20 cellular contexts compared by ENCODE assay signal in genomic region chr11:96094156-96094555, GRCh38.
"Had no signal": no experiment of that assay in that cellular context is flagged by ENCODE, and none has a peak within 500 bp of the region (broad histone marks: within the 10 kb centered on the region; RNA-seq: fewer than 3 reads in every experiment).

No MANE protein-coding gene starts in this region.

- H3K36me3 ChIP-seq: neutrophil, uterus had no signal

- DNase-seq: activated B cell treated with CpG ODN at 0.5 μM for 24 hours; activated CD4-positive, alpha-beta memory T cell treated with anti-CD3 and anti-CD28 coated beads, Interleukin-2, amount 10 ng/mL, durations not matched to agents 7 days and 5 days; activated CD4-positive, alpha-beta T cell treated with anti-CD3 and anti-CD28 coated beads for 4 hours; activated CD8-positive, alpha-beta memory T cell treated with anti-CD3 and anti-CD28 coated beads, Interleukin-2, amount 10 ng/mL, durations not matched to agents 7 days and 5 days; activated effector memory CD4-positive, alpha-beta T cell treated with anti-CD3 and anti-CD28 coated beads, Interleukin-2, amount 50 U/mL, for 16 hours; activated naive CD4-positive, alpha-beta T cell treated with anti-CD3 and anti-CD28 coated beads, Interleukin-2, amount 50 U/mL, for 16 hours; activated T-cell treated with anti-CD3 and anti-CD28 coated beads, Interleukin-2, amount 50 U/mL, for 1 hour; amygdala; caudate nucleus; endodermal cell; foreskin fibroblast; left cardiac atrium; mesendoderm; stimulated activated naive CD4-positive, alpha-beta T cell; tibial artery; uterus had no signal

- H3K4me3 Mint-ChIP-seq: activated B cell treated with CpG ODN at 0.5 μM for 24 hours; activated CD4-positive, alpha-beta memory T cell treated with anti-CD3 and anti-CD28 coated beads, Interleukin-2, amount 10 ng/mL, durations not matched to agents 7 days and 5 days; activated CD8-positive, alpha-beta memory T cell treated with anti-CD3 and anti-CD28 coated beads, Interleukin-2, amount 10 ng/mL, durations not matched to agents 7 days and 5 days; endodermal cell; natural killer cell treated with Interleukin-12 subunit alpha and Interleukin-12 subunit beta and Interleukin-15 and Interleukin-18, amount 100 ng/mL, for 72 hours had no signal

- ATAC-seq: activated CD8-positive, alpha-beta memory T cell treated with anti-CD3 and anti-CD28 coated beads, Interleukin-2, amount 10 ng/mL, durations not matched to agents 7 days and 5 days; left cardiac atrium; natural killer cell treated with Interleukin-12 subunit alpha and Interleukin-12 subunit beta and Interleukin-15 and Interleukin-18, amount 100 ng/mL, for 72 hours had no signal

- H3K27ac ChIP-seq: epithelial cell of prostate, neutrophil, parathyroid adenoma, tibial artery, uterus had no signal

- H3K27ac Mint-ChIP-seq: activated B cell treated with CpG ODN at 0.5 μM for 24 hours; activated CD4-positive, alpha-beta memory T cell treated with anti-CD3 and anti-CD28 coated beads, Interleukin-2, amount 10 ng/mL, durations not matched to agents 7 days and 5 days; activated CD8-positive, alpha-beta memory T cell treated with anti-CD3 and anti-CD28 coated beads, Interleukin-2, amount 10 ng/mL, durations not matched to agents 7 days and 5 days; endodermal cell had no signal

- H3K9me3 Mint-ChIP-seq: activated B cell treated with CpG ODN at 0.5 μM for 24 hours; activated CD4-positive, alpha-beta memory T cell treated with anti-CD3 and anti-CD28 coated beads, Interleukin-2, amount 10 ng/mL, durations not matched to agents 7 days and 5 days; endodermal cell; natural killer cell treated with Interleukin-12 subunit alpha and Interleukin-12 subunit beta and Interleukin-15 and Interleukin-18, amount 100 ng/mL, for 72 hours had no signal

- H3K27me3 ChIP-seq: neutrophil, tibial artery, uterus had no signal

- H3K9me3 ChIP-seq: neutrophil, tibial artery, uterus had no signal

- H3K4me3 ChIP-seq: tibial artery, uterus had no signal

- H3K27me3 Mint-ChIP-seq: activated B cell treated with CpG ODN at 0.5 μM for 24 hours; activated CD4-positive, alpha-beta memory T cell treated with anti-CD3 and anti-CD28 coated beads, Interleukin-2, amount 10 ng/mL, durations not matched to agents 7 days and 5 days; activated CD8-positive, alpha-beta memory T cell treated with anti-CD3 and anti-CD28 coated beads, Interleukin-2, amount 10 ng/mL, durations not matched to agents 7 days and 5 days; natural killer cell treated with Interleukin-12 subunit alpha and Interleukin-12 subunit beta and Interleukin-15 and Interleukin-18, amount 100 ng/mL, for 72 hours had no signal
